ENCODE assay signal across 15 cellular contexts in the genomic region with DNA sequence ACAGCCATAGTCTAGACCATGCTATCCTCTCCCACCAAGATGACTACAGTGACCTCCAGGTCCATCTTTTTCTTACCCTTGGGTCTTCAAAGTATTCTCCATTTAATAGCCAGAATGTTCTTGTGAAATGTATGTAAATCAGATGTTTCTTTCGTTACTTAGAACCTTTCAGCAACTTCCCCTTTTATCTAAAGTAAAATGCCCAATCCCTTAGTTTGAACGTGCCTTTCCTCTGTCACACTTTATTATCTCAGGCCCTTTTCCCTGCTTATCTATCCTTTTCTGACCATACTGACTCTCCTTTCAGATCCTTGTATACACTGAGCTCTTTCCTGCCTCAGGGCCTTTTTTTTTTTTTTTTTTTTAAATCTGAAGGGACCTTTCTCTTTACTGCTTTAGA. TPM values are rescaled to one million over a fixed set of nuclear protein-coding genes. Genes with fewer than 3 reads are reported as not detected.
DNase-seq lines count a peak whose midpoint lies in the region; ATAC-seq, FAIRE-seq and TF ChIP-seq lines count a peak whose summit lies in the region.
"Had no signal": no experiment of that assay in that cellular context is flagged by ENCODE, and none has a peak within 500 bp of the region (broad histone marks: within the 10 kb centered on the region; RNA-seq: fewer than 3 reads in every experiment).

No MANE protein-coding gene starts in this region.

- peaks cover 58 to 100% (median 98%) of the 10 kb centered on the region in 11 experiments; a peak in 21 of 22 replicates for H4K20me1 ChIP-seq in BLaER1 treated with 17β-estradiol and CSF1 and Interleukin-3, amounts not matched to agents 10 nM and 100 nM

- H3K9ac ChIP-seq in BLaER1 treated with 17β-estradiol and CSF1 and Interleukin-3, amounts not matched to agents 10 nM and 100 nM = no peak overlapping the region
- no peak overlapping the region for H3K9ac ChIP-seq in endodermal cell (ENCODE audit: extremely low read depth, low read length, poor library complexity, severe bottlenecking)
- H3K9ac ChIP-seq: BLaER1 had no signal

- H3K36me3 Mint-ChIP-seq in endodermal cell (ENCODE audit: low read depth) = peaks cover 56% of the 10 kb centered on the region

- H3K4me3 Mint-ChIP-seq in endodermal cell = no peak overlapping the region
- H3K4me3 Mint-ChIP-seq: activated naive CD4-positive, alpha-beta T cell treated with anti-CD3 and anti-CD28 coated beads, Interleukin-2, amount 10 ng/mL, durations not matched to agents 7 days and 5 days; nephron had no signal

- TF ChIP-seq POLR2A in GM12892 (IDR thresholded peaks at IDR 0.05; ENCODE audit: low read depth, low read length) = no peak

- no peaks in the 10 kb centered on the region for H3K27me3 Mint-ChIP-seq in endodermal cell (ENCODE audit: insufficient read depth)
- H3K27me3 Mint-ChIP-seq: activated naive CD4-positive, alpha-beta T cell treated with anti-CD3 and anti-CD28 coated beads, Interleukin-2, amount 10 ng/mL, durations not matched to agents 7 days and 5 days had no signal

- peaks cover 5% of the 10 kb centered on the region for H3K4me1 Mint-ChIP-seq in endodermal cell
- H3K4me1 Mint-ChIP-seq: nephron had no signal

- peak; percentile 46 for FAIRE-seq in GM12892 (lab: Jason Lieb, UNC)

- TF ChIP-seq CTCF in Panc1 (IDR thresholded peaks at IDR 0.05) (no peak), endodermal cell (conservative IDR thresholded peaks at IDR 0.05) (no peak), lower lobe of right lung (IDR thresholded peaks at IDR 0.05) (no peak)

- 80 to 92% methylated on average over 1 to 2 of the region's 2 CpGs for whole genome bisulfite sequencing in endodermal cell (ENCODE audit: insufficient coverage in 1 of 2, insufficient read length in 1 of 2), 2 experiments

- H3K9me3 ChIP-seq in BLaER1 treated with 17β-estradiol and CSF1 and Interleukin-3, amounts not matched to agents 10 nM and 100 nM (replicated peaks in 1 of 11) = no peaks in the 10 kb centered on the region
- H3K9me3 ChIP-seq in Panc1 (ENCODE audit: control insufficient read depth, insufficient read depth, low read depth, low read length) = no peaks in the 10 kb centered on the region
- no peaks in the 10 kb centered on the region for H3K9me3 ChIP-seq in endodermal cell (ENCODE audit: control insufficient read depth, low read length)
- no peaks in the 10 kb centered on the region for H3K9me3 ChIP-seq in lower lobe of right lung
- H3K9me3 ChIP-seq: BLaER1 had no signal

- CTCF ChIA-PET in Panc1 (lab: Charles Lee) = interaction anchor here (0.6 to 0.7 kb wide), 2 partner anchors 117 to 194 kb away, joined by 3 read pairs; no protein-coding TSS in a partner anchor

- TSS peak; percentile 18 for BruUV-seq in Panc1 (replicated peaks; lab: Mats Ljungman, UMichigan)

- H3K4me3 ChIP-seq in BLaER1 treated with 17β-estradiol and CSF1 and Interleukin-3, amounts not matched to agents 10 nM and 100 nM = no peak overlapping the region
- H3K4me3 ChIP-seq in Panc1 (ENCODE audit: low read depth in 2 of 2, low read length in 2 of 2) (no peak overlapping the region), endodermal cell (ENCODE audit: low read length) (no peak overlapping the region), lower lobe of right lung (no peak overlapping the region)
- H3K4me3 ChIP-seq: BLaER1 had no signal

- peaks cover 65 to 100% (median 95%) of the 10 kb centered on the region in 11 experiments for H3K36me3 ChIP-seq in BLaER1 treated with 17β-estradiol and CSF1 and Interleukin-3, amounts not matched to agents 10 nM and 100 nM
- H3K36me3 ChIP-seq in Panc1 (ENCODE audit: control insufficient read depth, insufficient read depth, low read length) (peaks cover 12% of the 10 kb centered on the region; the same call in 1 of the 2 replicates), endodermal cell (ENCODE audit: control insufficient read depth, insufficient read depth, low read length) (peaks cover 76% of the 10 kb centered on the region), lower lobe of right lung (peaks cover 74% of the 10 kb centered on the region)

- ATAC-seq in Panc1 (no peak), HG03039 (IDR thresholded peaks at IDR 0.05; ENCODE audit: unreplicated experiment) (no peak), lower lobe of right lung (no peak), GM21528 (IDR thresholded peaks at IDR 0.05; ENCODE audit: low FRiP score, unreplicated experiment) (no peak)
- ATAC-seq: esophagus mucosa, left cardiac atrium had no signal

- H3K27ac ChIP-seq in BLaER1 treated with 17β-estradiol and CSF1 and Interleukin-3, amounts not matched to agents 10 nM and 100 nM = peak overlapping the region in 6 of 11 experiments; percentile 1 to 44 (median 16); a peak in 8 of 22 replicates
- no peak overlapping the region for H3K27ac ChIP-seq in Panc1 (ENCODE audit: low read length)
- no peak overlapping the region for H3K27ac ChIP-seq in endodermal cell (ENCODE audit: low read depth, low read length)
- H3K27ac ChIP-seq in lower lobe of right lung = no peak overlapping the region
- no peak overlapping the region for H3K27ac ChIP-seq in caudate nucleus (ENCODE audit: low read depth, low read length)
- H3K27ac ChIP-seq: BLaER1 had no signal

- no peaks in the 10 kb centered on the region for H3K9me3 Mint-ChIP-seq in endodermal cell
- H3K9me3 Mint-ChIP-seq: activated naive CD4-positive, alpha-beta T cell treated with anti-CD3 and anti-CD28 coated beads, Interleukin-2, amount 10 ng/mL, durations not matched to agents 7 days and 5 days; nephron had no signal

- POLR2A ChIA-PET in Panc1 (lab: Charles Lee) = interaction anchor here (0.6 kb wide), 3 partner anchors 10 to 1238 kb away, joined by 3 to 7 read pairs (median 5); no protein-coding TSS in a partner anchor

- intact Hi-C loops in Panc1 (cut with micrococcal nuclease; ENCODE audit: unreplicated experiment) = no loop called here
- intact Hi-C loops in lower lobe of right lung (cut with DNase I) = no loop called here

- H3K4me1 ChIP-seq in BLaER1 treated with 17β-estradiol and CSF1 and Interleukin-3, amounts not matched to agents 10 nM and 100 nM = peaks cover 0 to 16% (median 7%) of the 10 kb centered on the region in 10 experiments; a peak in 9 of 20 replicates
- no peaks in the 10 kb centered on the region for H3K4me1 ChIP-seq in Panc1 (ENCODE audit: control insufficient read depth, insufficient read depth, low read length)
- no peaks in the 10 kb centered on the region for H3K4me1 ChIP-seq in endodermal cell (ENCODE audit: control insufficient read depth, insufficient read depth, low read length)
- no peaks in the 10 kb centered on the region for H3K4me1 ChIP-seq in lower lobe of right lung
- H3K4me1 ChIP-seq: BLaER1 had no signal

- DNase-seq in GM12892 (ENCODE audit: insufficient read length) = no peak
- no peak for DNase-seq in Panc1 (ENCODE audit: low read depth, low spot score)
- DNase-seq in endodermal cell = no peak
- no peak for DNase-seq in lower lobe of right lung
- DNase-seq in caudate nucleus (lab: John Stamatoyannopoulos, UW) = no peak
- DNase-seq: activated naive CD4-positive, alpha-beta T cell treated with anti-CD3 and anti-CD28 coated beads, Interleukin-2, amount 10 ng/mL, durations not matched to agents 7 days and 5 days; left cardiac atrium; NCI-H2029; substantia nigra had no signal

- in situ Hi-C loops in Panc1 (cut with HindIII; ENCODE audit: low pct_unique_long_range_greater_than_20kb, low sequenced_read_pairs) = no loop called here

- H3K27ac Mint-ChIP-seq in endodermal cell = peak overlapping the region; percentile 28
- H3K27ac Mint-ChIP-seq: activated naive CD4-positive, alpha-beta T cell treated with anti-CD3 and anti-CD28 coated beads, Interleukin-2, amount 10 ng/mL, durations not matched to agents 7 days and 5 days; nephron had no signal

- no peaks in the 10 kb centered on the region for H3K27me3 ChIP-seq in BLaER1 treated with 17β-estradiol and CSF1 and Interleukin-3, amounts not matched to agents 10 nM and 100 nM
- H3K27me3 ChIP-seq in Panc1 (ENCODE audit: control insufficient read depth, insufficient read depth, low read length) (no peaks in the 10 kb centered on the region), endodermal cell (ENCODE audit: control insufficient read depth, insufficient read depth, low read length, poor library complexity, severe bottlenecking) (no peaks in the 10 kb centered on the region), lower lobe of right lung (ENCODE audit: low read depth) (no peaks in the 10 kb centered on the region)
- H3K27me3 ChIP-seq: BLaER1 had no signal

- peak overlapping the region in 4 of 11 experiments; percentile 5 to 72 (median 52); a peak in 6 of 22 replicates for H3K4me2 ChIP-seq in BLaER1 treated with 17β-estradiol and CSF1 and Interleukin-3, amounts not matched to agents 10 nM and 100 nM
- H3K4me2 ChIP-seq: BLaER1 had no signal

RNA-seq across cellular contexts. Expression of a gene that starts 17.9 kb away (rescaled TPM):
- polyA plus RNA-seq in GM12892 (2012; ENCODE audit: missing spikeins) = 16.9 TPM
- total RNA-seq in Panc1 (2021; ENCODE audit: unreplicated experiment) (33.6 TPM), endodermal cell (10 to 100 TPM; 23.3 to 28.5 TPM), lower lobe of right lung (17.6 TPM)
- polyA plus RNA-seq in Panc1 (2012; ENCODE audit: insufficient read length) = 29.5 TPM
- polyA plus RNA-seq in endodermal cell (2013, experiment 1 of 2) = 48.4 TPM
- polyA plus RNA-seq in endodermal cell (2013, experiment 2 of 2) = 41.6 TPM

RNA-seq across cellular contexts. Expression of a gene that starts 21.3 kb away (rescaled TPM):
- polyA plus RNA-seq in GM12892 (2012; ENCODE audit: missing spikeins) = 121 TPM
- total RNA-seq in Panc1 (2021; ENCODE audit: unreplicated experiment) (195 TPM), endodermal cell (100 to 1,000 TPM; 151 to 191 TPM), lower lobe of right lung (107 TPM)
- 186 TPM for polyA plus RNA-seq in Panc1 (2012; ENCODE audit: insufficient read length)
- polyA plus RNA-seq in endodermal cell (2013, experiment 1 of 2) = 176 TPM
- 157 TPM for polyA plus RNA-seq in endodermal cell (2013, experiment 2 of 2)

RNA-seq across cellular contexts. Expression of a gene that starts 43.4 kb away (rescaled TPM):
- polyA plus RNA-seq in GM12892 (2012; ENCODE audit: missing spikeins) = 52.5 TPM
- total RNA-seq in Panc1 (2021; ENCODE audit: unreplicated experiment) (93.9 TPM), endodermal cell (100 to 1,000 TPM in 1 of 2 donors, 10 to 100 TPM in 1; 90.0 to 110 TPM), lower lobe of right lung (93.4 TPM)
- polyA plus RNA-seq in Panc1 (2012; ENCODE audit: insufficient read length) = 62.5 TPM
- 49.3 TPM for polyA plus RNA-seq in endodermal cell (2013, experiment 1 of 2)
- 38.8 TPM for polyA plus RNA-seq in endodermal cell (2013, experiment 2 of 2)

Comparison
In these comparisons a context has a peak if more than half of its experiments do, and no peak if none do; other contexts are left out.
1. H3K27ac ChIP-seq: peak in BLaER1 treated with 17β-estradiol and CSF1 and Interleukin-3, amounts not matched to agents 10 nM and 100 nM (6 of 11); none in Panc1 (single experiment), endodermal cell (single experiment), lower lobe of right lung (single experiment) and caudate nucleus (single experiment).